ENCODE assay signal across 22 cellular contexts in the genomic region with DNA sequence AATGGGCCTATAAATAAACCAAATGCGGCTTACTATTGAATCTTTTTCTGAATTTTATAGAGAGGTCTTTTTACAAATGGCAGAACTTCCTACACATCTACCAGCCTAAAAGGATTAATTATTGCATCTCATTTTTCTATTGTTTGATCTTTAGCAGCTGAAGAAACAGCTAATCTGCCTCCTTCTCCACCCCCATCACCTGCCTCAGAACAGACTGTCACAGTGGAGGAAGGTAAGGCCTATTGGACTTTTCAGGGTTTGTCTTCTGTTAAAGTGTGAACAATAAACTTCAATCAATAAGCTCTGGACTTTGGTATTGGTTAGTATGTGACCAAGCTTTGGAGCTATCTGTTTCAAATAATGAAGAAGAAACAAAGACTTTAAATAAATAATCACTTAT.
"Had no signal": no experiment of that assay in that cellular context is flagged by ENCODE, and none has a peak within 500 bp of the region (broad histone marks: within the 10 kb centered on the region; RNA-seq: fewer than 3 reads in every experiment).

No MANE protein-coding gene starts in this region.

- H3K27ac Mint-ChIP-seq: dendritic cell treated with granulocyte-macrophage colony-stimulating factor and Interleukin-4, amounts not matched to agents 40 ng/mL and 50 ng/mL, for 4 days; immature natural killer cell; mesothelial cell of epicardium; naive thymus-derived CD4-positive, alpha-beta T cell had no signal

- FAIRE-seq: endothelial cell of umbilical vein, frontal cortex, keratinocyte had no signal

- H3K4me3 Mint-ChIP-seq: dendritic cell treated with granulocyte-macrophage colony-stimulating factor and Interleukin-4, amounts not matched to agents 40 ng/mL and 50 ng/mL, for 4 days; immature natural killer cell; mesothelial cell of epicardium; naive thymus-derived CD4-positive, alpha-beta T cell had no signal

- H2AFZ ChIP-seq: hepatocyte had no signal

- H3K4me2 ChIP-seq: hepatocyte had no signal

- H3K27ac ChIP-seq: colonic mucosa, esophagus muscularis mucosa, foreskin keratinocyte, gastroesophageal sphincter, heart left ventricle, hepatocyte, left lung, lower lobe of right lung had no signal

- DNase-seq: colonic mucosa; cortex of kidney; effector memory CD4-positive, alpha-beta T cell; heart left ventricle; hypothalamus; immature natural killer cell; left cardiac atrium; left lung; left ventricle myocardium superior; lower lobe of right lung; mesenchymal stem cell; mucosa of descending colon; naive thymus-derived CD4-positive, alpha-beta T cell had no signal

- H3K4me3 ChIP-seq: colonic mucosa, esophagus muscularis mucosa, gastroesophageal sphincter, heart left ventricle, hepatocyte, left lung, lower lobe of right lung, mucosa of descending colon had no signal

- H3K79me2 ChIP-seq: hepatocyte had no signal

- H3K4me1 Mint-ChIP-seq: immature natural killer cell; mesothelial cell of epicardium; naive thymus-derived CD4-positive, alpha-beta T cell had no signal

- H3K36me3 ChIP-seq: colonic mucosa, esophagus muscularis mucosa, gastroesophageal sphincter, left lung, lower lobe of right lung had no signal

- H3K36me3 Mint-ChIP-seq: immature natural killer cell; mesothelial cell of epicardium; naive thymus-derived CD4-positive, alpha-beta T cell had no signal

- H3K27me3 ChIP-seq: colonic mucosa, esophagus muscularis mucosa, foreskin keratinocyte, gastroesophageal sphincter, heart left ventricle, hepatocyte, left lung had no signal

- H3K4me1 ChIP-seq: colonic mucosa, foreskin keratinocyte, gastroesophageal sphincter, left lung, lower lobe of right lung had no signal

- ATAC-seq: gastroesophageal sphincter; heart left ventricle; left cardiac atrium; left lung; left ventricle myocardium superior; lower lobe of right lung; mucosa of descending colon; naive thymus-derived CD4-positive, alpha-beta T cell had no signal

- H3K9me3 Mint-ChIP-seq: dendritic cell treated with granulocyte-macrophage colony-stimulating factor and Interleukin-4, amounts not matched to agents 40 ng/mL and 50 ng/mL, for 4 days; mesothelial cell of epicardium had no signal

- H3K27me3 Mint-ChIP-seq: dendritic cell treated with granulocyte-macrophage colony-stimulating factor and Interleukin-4, amounts not matched to agents 40 ng/mL and 50 ng/mL, for 4 days; naive thymus-derived CD4-positive, alpha-beta T cell had no signal

- H3K9me3 ChIP-seq: colonic mucosa, esophagus muscularis mucosa, gastroesophageal sphincter, left lung, lower lobe of right lung, mucosa of descending colon had no signal
